Comparison of ENCODE assay signal across 1 cellular context in genomic region chr3:98732239-98733054, GRCh38.
TF ChIP-seq lines count a peak whose summit lies in the region.

No MANE protein-coding gene starts in this region.

TF ChIP-seq in HepG2, 621 proteins besides CTCF, POLR2A, EP300 and RAD21 (continued from another document and continues in another):
- no peak; the same call in 1 of the 2 replicates for TF ChIP-seq PAXIP1 (CRISPR knock-in tag; conservative IDR thresholded peaks at IDR 0.05)
- no peak for TF ChIP-seq HHEX (CRISPR knock-in tag; IDR thresholded peaks at IDR 0.05)
- 0 out of 2 replicates have a peak, but pooled peaks have one; percentile 54 for TF ChIP-seq JUN (CRISPR knock-in tag; IDR thresholded peaks at IDR 0.05)
- TF ChIP-seq ZBTB3 (CRISPR knock-in tag; IDR thresholded peaks at IDR 0.05; ENCODE audit: borderline replicate concordance, low read depth) = no peak; the same call in 1 of the 2 replicates
- no peak for TF ChIP-seq IRF2 (CRISPR knock-in tag; IDR thresholded peaks at IDR 0.05)
- TF ChIP-seq ZNF670 (CRISPR knock-in tag; IDR thresholded peaks at IDR 0.05; ENCODE audit: borderline replicate concordance) = no peak
- TF ChIP-seq ZNF792 (CRISPR knock-in tag; IDR thresholded peaks at IDR 0.05) = 0 out of 2 replicates have a peak, but pooled peaks have one; percentile 24
- TF ChIP-seq ZC3H4 (CRISPR knock-in tag; IDR thresholded peaks at IDR 0.05; ENCODE audit: borderline replicate concordance) = no peak
- TF ChIP-seq ZSCAN12 (CRISPR knock-in tag; IDR thresholded peaks at IDR 0.05) = no peak
- TF ChIP-seq, protein P1, sequence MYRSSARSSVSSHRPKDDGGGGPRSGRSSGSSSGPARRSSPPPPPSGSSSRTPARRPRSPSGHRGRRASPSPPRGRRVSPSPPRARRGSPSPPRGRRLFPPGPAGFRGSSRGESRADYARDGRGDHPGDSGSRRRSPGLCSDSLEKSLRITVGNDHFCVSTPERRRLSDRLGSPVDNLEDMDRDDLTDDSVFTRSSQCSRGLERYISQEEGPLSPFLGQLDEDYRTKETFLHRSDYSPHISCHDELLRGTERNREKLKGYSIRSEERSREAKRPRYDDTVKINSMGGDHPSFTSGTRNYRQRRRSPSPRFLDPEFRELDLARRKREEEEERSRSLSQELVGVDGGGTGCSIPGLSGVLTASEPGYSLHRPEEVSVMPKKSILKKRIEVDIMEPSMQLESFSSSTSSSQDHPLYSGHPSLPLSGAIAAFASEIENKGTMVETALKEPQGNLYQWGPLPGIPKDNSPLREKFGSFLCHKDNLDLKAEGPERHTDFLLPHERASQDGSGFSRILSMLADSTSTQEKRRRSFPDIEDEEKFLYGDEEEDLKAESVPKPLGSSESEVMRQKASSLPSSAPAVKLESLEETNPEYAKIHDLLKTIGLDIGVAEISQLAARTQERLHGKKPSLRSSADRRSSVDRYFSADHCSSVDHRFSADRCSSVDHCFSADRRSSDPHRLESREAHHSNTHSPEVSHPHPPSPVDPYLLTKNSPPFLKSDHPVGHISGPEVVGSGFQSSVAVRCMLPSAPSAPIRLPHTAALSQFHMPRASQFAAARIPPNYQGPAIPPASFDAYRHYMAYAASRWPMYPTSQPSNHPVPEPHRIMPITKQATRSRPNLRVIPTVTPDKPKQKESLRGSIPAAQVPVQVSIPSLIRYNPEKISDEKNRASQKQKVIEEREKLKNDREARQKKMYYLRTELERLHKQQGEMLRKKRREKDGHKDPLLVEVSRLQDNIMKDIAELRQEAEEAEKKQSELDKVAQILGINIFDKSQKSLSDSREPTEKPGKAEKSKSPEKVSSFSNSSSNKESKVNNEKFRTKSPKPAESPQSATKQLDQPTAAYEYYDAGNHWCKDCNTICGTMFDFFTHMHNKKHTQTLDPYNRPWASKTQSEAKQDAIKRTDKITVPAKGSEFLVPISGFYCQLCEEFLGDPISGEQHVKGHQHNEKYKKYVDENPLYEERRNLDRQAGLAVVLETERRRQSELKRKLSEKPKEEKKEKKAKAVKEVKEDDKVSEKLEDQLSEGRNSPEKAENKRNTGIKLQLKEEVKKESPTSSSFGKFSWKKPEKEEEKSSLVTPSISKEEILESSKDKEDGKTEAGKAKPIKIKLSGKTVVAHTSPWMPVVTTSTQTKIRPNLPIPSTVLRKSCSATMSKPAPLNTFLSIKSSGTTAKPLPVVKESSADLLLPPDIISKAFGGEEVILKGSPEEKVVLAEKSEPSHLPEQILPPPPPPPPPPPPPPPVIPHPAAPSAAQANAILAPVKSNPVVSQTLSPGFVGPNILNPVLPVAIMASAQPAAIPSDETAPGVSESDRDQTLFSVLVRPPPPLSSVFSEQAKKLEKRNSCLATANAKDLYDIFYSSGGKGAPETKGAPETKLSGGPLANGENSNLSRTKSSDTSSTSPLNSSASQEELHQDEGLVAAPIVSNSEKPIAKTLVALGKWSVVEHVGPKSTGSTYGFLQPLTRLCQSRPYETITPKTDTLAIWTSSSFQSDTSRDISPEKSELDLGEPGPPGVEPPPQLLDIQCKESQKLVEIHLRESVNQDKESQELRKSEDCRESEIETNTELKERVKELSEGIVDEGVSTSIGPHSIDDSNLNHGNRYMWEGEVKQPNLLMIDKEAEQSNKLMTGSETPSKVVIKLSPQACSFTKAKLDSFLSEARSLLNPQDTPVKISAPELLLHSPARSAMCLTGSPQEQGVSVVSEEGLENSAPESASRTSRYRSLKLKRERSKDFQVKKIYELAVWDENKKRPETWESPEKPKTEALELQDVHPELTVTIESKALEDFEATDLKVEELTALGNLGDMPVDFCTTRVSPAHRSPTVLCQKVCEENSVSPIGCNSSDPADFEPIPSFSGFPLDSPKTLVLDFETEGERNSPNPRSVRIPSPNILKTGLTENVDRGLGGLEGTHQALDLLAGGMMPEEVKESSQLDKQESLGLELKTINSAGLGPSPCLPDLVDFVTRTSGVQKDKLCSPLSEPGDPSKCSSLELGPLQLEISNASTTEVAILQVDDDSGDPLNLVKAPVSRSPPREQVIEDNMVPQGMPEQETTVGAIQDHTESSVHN (CRISPR knock-in tag; IDR thresholded peaks at IDR 0.05) = no peak
- no peak for TF ChIP-seq PHB2 (IDR thresholded peaks at IDR 0.05; ENCODE audit: partially characterized antibody)
- TF ChIP-seq HMGA1 (CRISPR knock-in tag; conservative IDR thresholded peaks at IDR 0.05) = no peak
- no peak; the same call in 1 of the 2 replicates for TF ChIP-seq FOXJ3 (CRISPR knock-in tag; IDR thresholded peaks at IDR 0.05; ENCODE audit: borderline replicate concordance)
- no peak for TF ChIP-seq ZNF589 (CRISPR knock-in tag; conservative IDR thresholded peaks at IDR 0.05)
- no peak; the same call in 1 of the 2 replicates for TF ChIP-seq ZNF235 (CRISPR knock-in tag; IDR thresholded peaks at IDR 0.05; ENCODE audit: borderline replicate concordance)
- TF ChIP-seq BRD4 (CRISPR knock-in tag; IDR thresholded peaks at IDR 0.05) = no peak
- no peak for TF ChIP-seq POLR2AphosphoS2 (IDR thresholded peaks at IDR 0.05; ENCODE audit: low read depth, low read length)
- TF ChIP-seq HNRNPUL1 (IDR thresholded peaks at IDR 0.05; ENCODE audit: low read depth, low read length) = no peak
- TF ChIP-seq ZKSCAN5 (CRISPR knock-in tag; IDR thresholded peaks at IDR 0.05) = no peak
- TF ChIP-seq ZNF264 (CRISPR knock-in tag; IDR thresholded peaks at IDR 0.05) = no peak
- peak; percentile 5; the same call in 1 of the 2 replicates for TF ChIP-seq HDAC1 (CRISPR knock-in tag; IDR thresholded peaks at IDR 0.05)
- no peak for TF ChIP-seq ZNF775 (CRISPR knock-in tag; IDR thresholded peaks at IDR 0.05; ENCODE audit: borderline replicate concordance)
- 0 out of 2 replicates have a peak, but pooled peaks have one; percentile 26 for TF ChIP-seq DRAP1 (CRISPR knock-in tag; IDR thresholded peaks at IDR 0.05)
- TF ChIP-seq, protein P2, sequence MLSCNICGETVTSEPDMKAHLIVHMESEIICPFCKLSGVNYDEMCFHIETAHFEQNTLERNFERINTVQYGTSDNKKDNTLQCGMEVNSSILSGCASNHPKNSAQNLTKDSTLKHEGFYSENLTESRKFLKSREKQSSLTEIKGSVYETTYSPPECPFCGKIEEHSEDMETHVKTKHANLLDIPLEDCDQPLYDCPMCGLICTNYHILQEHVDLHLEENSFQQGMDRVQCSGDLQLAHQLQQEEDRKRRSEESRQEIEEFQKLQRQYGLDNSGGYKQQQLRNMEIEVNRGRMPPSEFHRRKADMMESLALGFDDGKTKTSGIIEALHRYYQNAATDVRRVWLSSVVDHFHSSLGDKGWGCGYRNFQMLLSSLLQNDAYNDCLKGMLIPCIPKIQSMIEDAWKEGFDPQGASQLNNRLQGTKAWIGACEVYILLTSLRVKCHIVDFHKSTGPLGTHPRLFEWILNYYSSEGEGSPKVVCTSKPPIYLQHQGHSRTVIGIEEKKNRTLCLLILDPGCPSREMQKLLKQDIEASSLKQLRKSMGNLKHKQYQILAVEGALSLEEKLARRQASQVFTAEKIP (CRISPR knock-in tag; IDR thresholded peaks at IDR 0.05; ENCODE audit: borderline replicate concordance) = no peak
- no peak for TF ChIP-seq RFXANK (CRISPR knock-in tag; IDR thresholded peaks at IDR 0.05)
- TF ChIP-seq, protein P3, sequence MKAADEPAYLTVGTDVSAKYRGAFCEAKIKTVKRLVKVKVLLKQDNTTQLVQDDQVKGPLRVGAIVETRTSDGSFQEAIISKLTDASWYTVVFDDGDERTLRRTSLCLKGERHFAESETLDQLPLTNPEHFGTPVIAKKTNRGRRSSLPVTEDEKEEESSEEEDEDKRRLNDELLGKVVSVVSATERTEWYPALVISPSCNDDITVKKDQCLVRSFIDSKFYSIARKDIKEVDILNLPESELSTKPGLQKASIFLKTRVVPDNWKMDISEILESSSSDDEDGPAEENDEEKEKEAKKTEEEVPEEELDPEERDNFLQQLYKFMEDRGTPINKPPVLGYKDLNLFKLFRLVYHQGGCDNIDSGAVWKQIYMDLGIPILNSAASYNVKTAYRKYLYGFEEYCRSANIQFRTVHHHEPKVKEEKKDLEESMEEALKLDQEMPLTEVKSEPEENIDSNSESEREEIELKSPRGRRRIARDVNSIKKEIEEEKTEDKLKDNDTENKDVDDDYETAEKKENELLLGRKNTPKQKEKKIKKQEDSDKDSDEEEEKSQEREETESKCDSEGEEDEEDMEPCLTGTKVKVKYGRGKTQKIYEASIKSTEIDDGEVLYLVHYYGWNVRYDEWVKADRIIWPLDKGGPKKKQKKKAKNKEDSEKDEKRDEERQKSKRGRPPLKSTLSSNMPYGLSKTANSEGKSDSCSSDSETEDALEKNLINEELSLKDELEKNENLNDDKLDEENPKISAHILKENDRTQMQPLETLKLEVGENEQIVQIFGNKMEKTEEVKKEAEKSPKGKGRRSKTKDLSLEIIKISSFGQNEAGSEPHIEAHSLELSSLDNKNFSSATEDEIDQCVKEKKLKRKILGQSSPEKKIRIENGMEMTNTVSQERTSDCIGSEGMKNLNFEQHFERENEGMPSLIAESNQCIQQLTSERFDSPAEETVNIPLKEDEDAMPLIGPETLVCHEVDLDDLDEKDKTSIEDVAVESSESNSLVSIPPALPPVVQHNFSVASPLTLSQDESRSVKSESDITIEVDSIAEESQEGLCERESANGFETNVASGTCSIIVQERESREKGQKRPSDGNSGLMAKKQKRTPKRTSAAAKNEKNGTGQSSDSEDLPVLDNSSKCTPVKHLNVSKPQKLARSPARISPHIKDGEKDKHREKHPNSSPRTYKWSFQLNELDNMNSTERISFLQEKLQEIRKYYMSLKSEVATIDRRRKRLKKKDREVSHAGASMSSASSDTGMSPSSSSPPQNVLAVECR (CRISPR knock-in tag; IDR thresholded peaks at IDR 0.05; ENCODE audit: borderline replicate concordance) = peak; percentile 64; the same call in 1 of the 2 replicates
- TF ChIP-seq, protein P4, sequence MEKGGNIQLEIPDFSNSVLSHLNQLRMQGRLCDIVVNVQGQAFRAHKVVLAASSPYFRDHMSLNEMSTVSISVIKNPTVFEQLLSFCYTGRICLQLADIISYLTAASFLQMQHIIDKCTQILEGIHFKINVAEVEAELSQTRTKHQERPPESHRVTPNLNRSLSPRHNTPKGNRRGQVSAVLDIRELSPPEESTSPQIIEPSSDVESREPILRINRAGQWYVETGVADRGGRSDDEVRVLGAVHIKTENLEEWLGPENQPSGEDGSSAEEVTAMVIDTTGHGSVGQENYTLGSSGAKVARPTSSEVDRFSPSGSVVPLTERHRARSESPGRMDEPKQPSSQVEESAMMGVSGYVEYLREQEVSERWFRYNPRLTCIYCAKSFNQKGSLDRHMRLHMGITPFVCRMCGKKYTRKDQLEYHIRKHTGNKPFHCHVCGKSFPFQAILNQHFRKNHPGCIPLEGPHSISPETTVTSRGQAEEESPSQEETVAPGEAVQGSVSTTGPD (CRISPR knock-in tag; IDR thresholded peaks at IDR 0.05) = no peak
- peak; percentile 64 for TF ChIP-seq MTA1 (CRISPR knock-in tag; IDR thresholded peaks at IDR 0.05; ENCODE audit: borderline replicate concordance)
- no peak for TF ChIP-seq HMG20A (CRISPR knock-in tag; IDR thresholded peaks at IDR 0.05; ENCODE audit: borderline replicate concordance)
- no peak for TF ChIP-seq ATF1 (CRISPR knock-in tag; IDR thresholded peaks at IDR 0.05)
- no peak for TF ChIP-seq ZNF367 (CRISPR knock-in tag; IDR thresholded peaks at IDR 0.05; ENCODE audit: borderline replicate concordance)
- no peak for TF ChIP-seq RORA (CRISPR knock-in tag; IDR thresholded peaks at IDR 0.05)
- no peak; the same call in 1 of the 2 replicates for TF ChIP-seq RARA (CRISPR knock-in tag; IDR thresholded peaks at IDR 0.05)
- TF ChIP-seq PCBP2 (optimal IDR thresholded peaks at IDR 0.05; ENCODE audit: low read depth, low read length, poor library complexity, severe bottlenecking) = no peak
- no peak for TF ChIP-seq PRPF4 (IDR thresholded peaks at IDR 0.05; ENCODE audit: low read depth, low read length, poor library complexity, severe bottlenecking)
- TF ChIP-seq U2AF1 (optimal IDR thresholded peaks at IDR 0.05; ENCODE audit: low read depth, low read length) = no peak
- TF ChIP-seq ZNF746 (CRISPR knock-in tag; IDR thresholded peaks at IDR 0.05) = peak; percentile 55; the same call in 1 of the 2 replicates
- TF ChIP-seq ZNF558 (CRISPR knock-in tag; IDR thresholded peaks at IDR 0.05; ENCODE audit: borderline replicate concordance) = no peak; the same call in 1 of the 2 replicates
- no peak for TF ChIP-seq RBM22 (optimal IDR thresholded peaks at IDR 0.05; ENCODE audit: low read length)
- TF ChIP-seq FOXO1 (CRISPR knock-in tag; IDR thresholded peaks at IDR 0.05) = peak; percentile 54; the same call in 1 of the 2 replicates
- TF ChIP-seq ZNF704 (CRISPR knock-in tag; IDR thresholded peaks at IDR 0.05; ENCODE audit: borderline replicate concordance) = no peak
